ENCODE assay signal across 18 cellular contexts in genomic region chr3:171231361-171231760, GRCh38.
"Had no signal": no experiment of that assay in that cellular context is flagged by ENCODE, and none has a peak within 500 bp of the region (broad histone marks: within the 10 kb centered on the region; RNA-seq: fewer than 3 reads in every experiment).

No MANE protein-coding gene starts in this region.

- H3K27ac ChIP-seq: brain microvascular endothelial cell, coronary artery, transverse colon, VCaP had no signal

- DNase-seq: activated CD4-positive, alpha-beta memory T cell treated with anti-CD3 and anti-CD28 coated beads for 36 hours; activated CD4-positive, alpha-beta T cell treated with anti-CD3 and anti-CD28 coated beads for 36 hours; activated naive CD4-positive, alpha-beta T cell treated with anti-CD3 and anti-CD28 coated beads for 36 hours; activated naive CD8-positive, alpha-beta T cell treated with anti-CD3 and anti-CD28 coated beads, Interleukin-2, amount 50 U/mL, for 24 hours; brain microvascular endothelial cell; effector CD4-positive, alpha-beta T cell; foreskin fibroblast; islet precursor cell; nephron progenitor cell; retina; stimulated activated CD8-positive, alpha-beta memory T cell treated with anti-CD3 and anti-CD28 coated beads, Interleukin-4, amount 100 ng/mL, for 48 hours; stimulated activated naive CD4-positive, alpha-beta T cell; T-helper 17 cell; transverse colon had no signal

- H3K27me3 Mint-ChIP-seq: activated CD4-positive, alpha-beta memory T cell treated with anti-CD3 and anti-CD28 coated beads for 36 hours; activated CD4-positive, alpha-beta T cell treated with anti-CD3 and anti-CD28 coated beads for 36 hours; activated naive CD8-positive, alpha-beta T cell treated with anti-CD3 and anti-CD28 coated beads, Interleukin-2, amount 50 U/mL, for 24 hours; activated T-helper 17 cell treated with anti-CD3 and anti-CD28 coated beads, Interleukin-2, amount 50 U/mL, for 72 hours; T-helper 17 cell had no signal

- H3K27ac Mint-ChIP-seq: activated CD4-positive, alpha-beta memory T cell treated with anti-CD3 and anti-CD28 coated beads for 36 hours; activated naive CD4-positive, alpha-beta T cell treated with anti-CD3 and anti-CD28 coated beads for 36 hours; activated naive CD8-positive, alpha-beta T cell treated with anti-CD3 and anti-CD28 coated beads, Interleukin-2, amount 50 U/mL, for 24 hours; T-helper 17 cell had no signal

- H3K36me3 ChIP-seq: brain microvascular endothelial cell, transverse colon had no signal

- H3K4me3 Mint-ChIP-seq: activated CD4-positive, alpha-beta memory T cell treated with anti-CD3 and anti-CD28 coated beads for 36 hours; activated CD4-positive, alpha-beta T cell treated with anti-CD3 and anti-CD28 coated beads for 36 hours; activated naive CD4-positive, alpha-beta T cell treated with anti-CD3 and anti-CD28 coated beads for 36 hours; activated naive CD8-positive, alpha-beta T cell treated with anti-CD3 and anti-CD28 coated beads, Interleukin-2, amount 50 U/mL, for 24 hours; activated T-helper 17 cell treated with anti-CD3 and anti-CD28 coated beads, Interleukin-2, amount 50 U/mL, for 72 hours; nephron progenitor cell; T-helper 17 cell had no signal

- ATAC-seq: activated CD4-positive, alpha-beta T cell treated with anti-CD3 and anti-CD28 coated beads for 36 hours; activated naive CD8-positive, alpha-beta T cell treated with anti-CD3 and anti-CD28 coated beads, Interleukin-2, amount 50 U/mL, for 24 hours; activated T-helper 17 cell treated with anti-CD3 and anti-CD28 coated beads, Interleukin-2, amount 50 U/mL, for 72 hours; T-helper 17 cell had no signal

- H3K4me1 ChIP-seq: transverse colon had no signal

- H3K4me3 ChIP-seq: coronary artery, lung, transverse colon had no signal

- H3K9me3 ChIP-seq: transverse colon had no signal

- H3K9me3 Mint-ChIP-seq: activated T-helper 17 cell treated with anti-CD3 and anti-CD28 coated beads, Interleukin-2, amount 50 U/mL, for 72 hours had no signal

- H3K27me3 ChIP-seq: brain microvascular endothelial cell, transverse colon had no signal
